Comparison of ENCODE assay signal across 21 cellular contexts in genomic region chr6:50823130-50823920, GRCh38. TPM values are rescaled to one million over a fixed set of nuclear protein-coding genes. Genes with fewer than 3 reads are reported as not detected.
DNase-seq lines count a peak whose midpoint lies in the region; ATAC-seq, FAIRE-seq and TF ChIP-seq lines count a peak whose summit lies in the region.
"Had no signal": no experiment of that assay in that cellular context is flagged by ENCODE, and none has a peak within 500 bp of the region (broad histone marks: within the 10 kb centered on the region; RNA-seq: fewer than 3 reads in every experiment).

No MANE protein-coding gene starts in this region.

- H3K79me2 ChIP-seq in endothelial cell of umbilical vein (ENCODE audit: control insufficient read depth, insufficient read depth, low read length): no peaks in the 10 kb centered on the region

- ATAC-seq in HG03095 (IDR thresholded peaks at IDR 0.05; ENCODE audit: unreplicated experiment): no peak
- ATAC-seq: left ventricle myocardium superior, right cardiac atrium had no signal

- FAIRE-seq in endothelial cell of umbilical vein (lab: Jason Lieb, UNC): no peak
- FAIRE-seq: frontal cortex had no signal

- H2AFZ ChIP-seq in endothelial cell of umbilical vein (ENCODE audit: low read depth, low read length): no peak overlapping the region

- no peak overlapping the region for H3K4me2 ChIP-seq in endothelial cell of umbilical vein (ENCODE audit: insufficient read depth, low read length)

- H4K20me1 ChIP-seq in endothelial cell of umbilical vein (replicated peaks; ENCODE audit: control insufficient read depth, extremely low read depth, insufficient read depth, low read length): no peaks in the 10 kb centered on the region

- no peaks in the 10 kb centered on the region for H3K9me3 ChIP-seq in HUES64 (ENCODE audit: insufficient read depth, low read depth, low read length)
- H3K9me3 ChIP-seq in endothelial cell of umbilical vein (replicated peaks; ENCODE audit: control insufficient read depth, insufficient read depth, low read length): no peaks in the 10 kb centered on the region

- intact Hi-C loops in endothelial cell of umbilical vein (cut with micrococcal nuclease): no loop called here

- H3K9ac ChIP-seq in HUES64 (ENCODE audit: low read depth, low read length): no peak overlapping the region
- no peak overlapping the region for H3K9ac ChIP-seq in endothelial cell of umbilical vein (replicated peaks; ENCODE audit: extremely low read depth, insufficient read depth, low read length)

- no peaks in the 10 kb centered on the region for H3K9me1 ChIP-seq in endothelial cell of umbilical vein (replicated peaks; ENCODE audit: control insufficient read depth, extremely low read depth, insufficient read depth, low read length)

- dilution Hi-C loops in endothelial cell of umbilical vein (cut with MboI; ENCODE audit: extremely low pct_ligation_motif_present, low sequenced_read_pairs): no loop called here

- no peaks in the 10 kb centered on the region for H3K36me3 ChIP-seq in HUES64 (ENCODE audit: insufficient read depth, low read length)
- H3K36me3 ChIP-seq in endothelial cell of umbilical vein (ENCODE audit: control insufficient read depth in 2 of 2, extremely low read depth in 1 of 2, insufficient read depth in 2 of 2, low read length in 2 of 2): no peaks in the 10 kb centered on the region

- POLR2A ChIA-PET in endothelial cell of umbilical vein (lab: Charles Lee): no interaction called here

- no peak for DNase-seq in endothelial cell of umbilical vein (ENCODE audit: low read depth, low spot score)
- DNase-seq in kidney tubule cell (ENCODE audit: low spot score): peak; percentile 28
- DNase-seq in retina: peak; percentile 58
- no peak for DNase-seq in stimulated activated CD4-positive, alpha-beta T cell treated with anti-CD3 and anti-CD28 coated beads, Interleukin-15, amount 100 ng/mL, for 24 hours
- DNase-seq in NK-92 (lab: John Stamatoyannopoulos, UW; ENCODE audit: unreplicated experiment): no peak
- DNase-seq: activated CD4-positive, alpha-beta T cell treated with anti-CD3 and anti-CD28 coated beads, Interleukin-2, amount 50 U/mL, for 1 hour; activated effector memory CD4-positive, alpha-beta T cell treated with anti-CD3 and anti-CD28 coated beads, Interleukin-2, amount 50 U/mL, for 16 hours; dermis blood vessel endothelial cell; DMS 273 treated with DMSO at 0.1 percent for 48 hours; left ventricle myocardium superior; NCI-H1694; NCI-H2227 treated with DMSO at 0.1 percent for 48 hours; occipital lobe; T-helper 2 cell had no signal

- H3K27me3 ChIP-seq in HUES64 (ENCODE audit: insufficient read depth, low read length): peaks cover 100% of the 10 kb centered on the region
- H3K27me3 ChIP-seq in endothelial cell of umbilical vein (ENCODE audit: control insufficient read depth in 2 of 2, insufficient read depth in 2 of 2, low read length in 2 of 2): peaks cover 62 to 88% of the 10 kb centered on the region in 2 experiments

- TF ChIP-seq CTCF in endothelial cell of umbilical vein (IDR thresholded peaks at IDR 0.05; ENCODE audit: extremely low read depth in 1 of 2, insufficient read depth in 1 of 2, low read depth in 1 of 2, low read length in 2 of 2): no peak

- CTCF ChIA-PET in endothelial cell of umbilical vein (lab: Charles Lee): no interaction called here

- no peak for TF ChIP-seq POLR2A in endothelial cell of umbilical vein (IDR thresholded peaks at IDR 0.05; ENCODE audit: low read depth, low read length)

- under 1% methylated on average over 42 of the region's 45 CpGs for WGBS in HUES64

- H3K4me1 ChIP-seq in HUES64 (ENCODE audit: insufficient read depth, low read length) (peaks cover 77% of the 10 kb centered on the region), endothelial cell of umbilical vein (ENCODE audit: control insufficient read depth, extremely low read depth, insufficient read depth, low read length) (no peaks in the 10 kb centered on the region)

- H3K27ac ChIP-seq in HUES64 (ENCODE audit: low read depth, low read length): no peak overlapping the region
- no peak overlapping the region for H3K27ac ChIP-seq in endothelial cell of umbilical vein (ENCODE audit: insufficient read depth, low read depth, low read length)
- H3K27ac ChIP-seq: epithelial cell of prostate, VCaP had no signal

- no TSS peak for BruUV-seq in endothelial cell of umbilical vein (replicated peaks; lab: Mats Ljungman, UMichigan)

- H3K4me3 ChIP-seq in HUES64 (ENCODE audit: low read length): peak overlapping the region; percentile 34
- H3K4me3 ChIP-seq in endothelial cell of umbilical vein (replicated peaks in 1 of 3; ENCODE audit: insufficient read depth in 1 of 3, low read depth in 1 of 3, low read length in 3 of 3): no peak overlapping the region

TF ChIP-seq in endothelial cell of umbilical vein, 7 proteins besides CTCF, POLR2A, EP300 and RAD21:
- TF ChIP-seq POLR2AphosphoS5 (IDR thresholded peaks at IDR 0.05; ENCODE audit: insufficient read depth, low read depth, low read length) (no peak), FOS (IDR thresholded peaks at IDR 0.05; ENCODE audit: borderline replicate concordance, insufficient read depth, low read length) (no peak), JUN (IDR thresholded peaks at IDR 0.05; ENCODE audit: borderline replicate concordance, insufficient read depth, insufficient read length, low read depth) (no peak), EZH2 (IDR thresholded peaks at IDR 0.05; ENCODE audit: borderline replicate concordance, low read depth, low read length, severe bottlenecking) (peak; percentile 61), MAX (IDR thresholded peaks at IDR 0.05; ENCODE audit: insufficient read depth, insufficient read length) (no peak), MYC (IDR thresholded peaks at IDR 0.05; ENCODE audit: low read depth, low read length) (no peak), GATA2 (IDR thresholded peaks at IDR 0.05; ENCODE audit: insufficient read depth, insufficient read length, low read depth, low read length) (no peak)

RNA-seq across cellular contexts. Expression of gene TFAP2B, which starts 4.7 kb away (rescaled TPM):
- polyA plus RNA-seq in HUES64 (2013, experiment 1 of 2): 2.2 TPM
- polyA plus RNA-seq in HUES64 (2013, experiment 2 of 2): 5.4 TPM
- not detected in 2 replicates for total RNA-seq in endothelial cell of umbilical vein
- polyA plus RNA-seq in endothelial cell of umbilical vein: not detected in 2 replicates
- not detected in 2 replicates for polyA plus RNA-seq in endothelial cell of umbilical vein (2011; cell fraction: cytosol; rRNA removed)
- polyA plus RNA-seq in endothelial cell of umbilical vein (2011; cell fraction: nucleus; rRNA removed): not detected in 2 replicates
- polyA plus RNA-seq in endothelial cell of umbilical vein (2012): not detected in 2 replicates
- polyA minus RNA-seq in endothelial cell of umbilical vein: not detected in 2 replicates
- not detected for polyA minus RNA-seq in endothelial cell of umbilical vein (2011; cell fraction: cytosol; rRNA and poly(A)+ RNA removed)
- not detected in 2 replicates for polyA minus RNA-seq in endothelial cell of umbilical vein (2011; cell fraction: nucleus; rRNA and poly(A)+ RNA removed)
- total RNA-seq: frontal cortex, G401, left ventricle myocardium superior, occipital lobe, right cardiac atrium had no signal
- polyA plus RNA-seq: right cardiac atrium had no signal

Comparison
In these comparisons a context has a peak if more than half of its experiments do, and no peak if none do; other contexts are left out.
1. DNase-seq: peak in kidney tubule cell (single experiment) and retina (single experiment); none in endothelial cell of umbilical vein (single experiment), stimulated activated CD4-positive, alpha-beta T cell treated with anti-CD3 and anti-CD28 coated beads, Interleukin-15, amount 100 ng/mL, for 24 hours (single experiment) and NK-92 (single experiment).